12 cellular contexts compared by ENCODE assay signal in the genomic region with DNA sequence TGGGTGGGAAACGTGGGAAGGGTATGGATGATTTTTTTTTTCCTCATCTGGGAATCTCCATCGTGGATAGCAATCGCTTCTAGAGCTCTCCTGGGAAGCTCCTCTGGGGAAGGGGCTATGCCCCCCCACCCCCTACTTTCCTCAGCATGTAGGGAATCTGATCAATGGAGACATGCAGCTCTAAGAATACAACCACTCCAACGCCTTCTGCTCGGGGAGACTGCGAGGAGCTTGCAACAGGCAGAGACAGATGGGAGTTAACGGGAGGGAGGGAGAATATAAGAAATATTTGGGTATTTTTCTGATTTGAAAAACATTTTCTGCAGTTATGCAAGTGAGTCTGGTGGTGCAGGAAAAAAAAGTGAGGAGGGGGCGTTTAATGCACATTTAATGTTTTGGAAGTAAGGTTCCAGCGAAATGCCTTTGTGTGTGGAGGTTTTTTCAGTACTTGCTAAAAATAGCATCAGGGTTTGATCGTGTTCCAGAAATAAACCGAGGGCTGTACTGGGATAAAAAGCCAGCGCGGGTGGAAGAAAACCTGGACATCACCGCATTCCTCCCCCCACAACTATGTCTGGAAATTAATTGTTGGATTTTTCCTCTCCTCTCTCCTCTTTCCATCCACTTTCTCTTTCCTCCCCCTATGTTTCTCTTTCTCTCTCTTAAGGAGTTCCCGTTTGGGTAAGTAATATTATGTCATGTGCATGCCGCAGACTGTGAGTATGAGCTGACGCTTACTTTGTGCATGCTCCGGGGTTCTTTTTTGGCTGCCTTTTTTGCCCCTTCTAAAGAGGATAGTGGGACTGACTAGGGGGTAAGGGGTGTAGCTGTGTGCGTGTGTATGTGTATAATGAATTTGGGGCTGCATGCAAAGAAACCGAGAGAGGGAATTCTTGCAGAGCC.
DNase-seq lines count a peak whose midpoint lies in the region; ATAC-seq and TF ChIP-seq lines count a peak whose summit lies in the region.
"Had no signal": no experiment of that assay in that cellular context is flagged by ENCODE, and none has a peak within 500 bp of the region (broad histone marks: within the 10 kb centered on the region; RNA-seq: fewer than 3 reads in every experiment).

No MANE protein-coding gene starts in this region.

- peaks cover 94% of the 10 kb centered on the region for H3K27me3 Mint-ChIP-seq in activated naive CD8-positive, alpha-beta T cell treated with anti-CD3 and anti-CD28 coated beads, Interleukin-2, amount 50 U/mL, for 24 hours

- no peaks in the 10 kb centered on the region for H3K79me2 ChIP-seq in mammary epithelial cell (ENCODE audit: insufficient read depth, low read length)

- TF ChIP-seq CTCF in breast epithelium (IDR thresholded peaks at IDR 0.05), result no peak
- no peak for TF ChIP-seq CTCF in mammary epithelial cell (conservative IDR thresholded peaks at IDR 0.05 in 1 of 2, IDR thresholded peaks at IDR 0.05 in 1 of 2; ENCODE audit: extremely low read depth in 1 of 2, insufficient read depth in 1 of 2, low read depth in 1 of 2, low read length in 2 of 2)
- no peak for TF ChIP-seq CTCF in thoracic aorta (IDR thresholded peaks at IDR 0.05)

- in situ Hi-C loops in mammary epithelial cell (cut with MboI; ENCODE audit: low sequenced_read_pairs in 2 of 2), result loop anchor here (10.0 kb wide), 2 partner anchors 71 to 279 kb away; no protein-coding TSS in a partner anchor

- dilution Hi-C loops in mammary epithelial cell (cut with HindIII; ENCODE audit: low sequenced_read_pairs), result no loop called here

- WGBS in mammary epithelial cell (ENCODE audit: low coverage, missing lambda C conversion rate), result 12% methylated on average over 19 of the region's 20 CpGs

- CTCF ChIA-PET in mammary epithelial cell (lab: Charles Lee; ENCODE audit: low non-redundant PET), result interaction anchor here (0.7 kb wide), 1 partner anchor 150 kb away, joined by 7 read pairs; no protein-coding TSS in a partner anchor

- intact Hi-C loops in breast epithelium (cut with DNase I; ENCODE audit: low total_unique reads) (no loop called here), mammary epithelial cell (cut with micrococcal nuclease) (loop anchor here (2.0 kb wide), 2 partner anchors 133 to 277 kb away; no protein-coding TSS in a partner anchor)

- H3K4me2 ChIP-seq in mammary epithelial cell (ENCODE audit: insufficient read depth, low read depth, low read length), result no peak overlapping the region

- H3K27me3 ChIP-seq in breast epithelium (peaks cover 3 to 98% of the 10 kb centered on the region in 2 donors), mammary epithelial cell (ENCODE audit: insufficient read depth, low read length) (peaks cover 54% of the 10 kb centered on the region), thoracic aorta (replicated peaks; ENCODE audit: insufficient read depth) (peaks cover 29% of the 10 kb centered on the region)

- H3K9me3 Mint-ChIP-seq in activated naive CD8-positive, alpha-beta T cell treated with anti-CD3 and anti-CD28 coated beads, Interleukin-2, amount 50 U/mL, for 24 hours, result no peaks in the 10 kb centered on the region
- H3K9me3 Mint-ChIP-seq: activated naive CD4-positive, alpha-beta T cell treated with anti-CD3 and anti-CD28 coated beads, Interleukin-2, amount 50 U/mL, for 72 hours had no signal

- H3K36me3 ChIP-seq in breast epithelium (no peaks in the 10 kb centered on the region), mammary epithelial cell (ENCODE audit: insufficient read depth, low read length) (no peaks in the 10 kb centered on the region), thoracic aorta (no peaks in the 10 kb centered on the region)
- H3K36me3 ChIP-seq: thyroid gland had no signal

- no peak overlapping the region for H3K27ac ChIP-seq in breast epithelium
- no peak overlapping the region for H3K27ac ChIP-seq in mammary epithelial cell (ENCODE audit: insufficient read depth, low read depth, low read length)
- no peak overlapping the region for H3K27ac ChIP-seq in thoracic aorta
- H3K27ac ChIP-seq: thyroid gland had no signal

- peaks cover 42% of the 10 kb centered on the region for H3K4me1 Mint-ChIP-seq in activated naive CD8-positive, alpha-beta T cell treated with anti-CD3 and anti-CD28 coated beads, Interleukin-2, amount 50 U/mL, for 24 hours

- no peaks in the 10 kb centered on the region for H3K9me3 ChIP-seq in breast epithelium
- H3K9me3 ChIP-seq in mammary epithelial cell (replicated peaks; ENCODE audit: insufficient read depth, low read length), result no peaks in the 10 kb centered on the region
- no peaks in the 10 kb centered on the region for H3K9me3 ChIP-seq in thoracic aorta
- H3K9me3 ChIP-seq: thyroid gland had no signal

- no peaks in the 10 kb centered on the region for H4K20me1 ChIP-seq in mammary epithelial cell (ENCODE audit: insufficient read depth, low read length)

- no peak for ATAC-seq in activated naive CD8-positive, alpha-beta T cell treated with anti-CD3 and anti-CD28 coated beads, Interleukin-2, amount 50 U/mL, for 24 hours
- no peak for ATAC-seq in thoracic aorta (ENCODE audit: insufficient number of reproducible peaks, low FRiP score, low read depth)
- no peak for ATAC-seq in HG03175 (IDR thresholded peaks at IDR 0.05; ENCODE audit: unreplicated experiment)
- ATAC-seq: activated naive CD4-positive, alpha-beta T cell treated with anti-CD3 and anti-CD28 coated beads, Interleukin-2, amount 50 U/mL, for 72 hours had no signal

- peak overlapping the region; percentile 10 for H3K4me3 Mint-ChIP-seq in activated naive CD8-positive, alpha-beta T cell treated with anti-CD3 and anti-CD28 coated beads, Interleukin-2, amount 50 U/mL, for 24 hours

- no peak overlapping the region for H3K27ac Mint-ChIP-seq in activated naive CD8-positive, alpha-beta T cell treated with anti-CD3 and anti-CD28 coated beads, Interleukin-2, amount 50 U/mL, for 24 hours

- peaks cover 0 to 16% of the 10 kb centered on the region in 2 donors for H3K4me1 ChIP-seq in breast epithelium
- peaks cover 20% of the 10 kb centered on the region for H3K4me1 ChIP-seq in mammary epithelial cell (ENCODE audit: insufficient read depth, low read length)
- H3K4me1 ChIP-seq in thoracic aorta (ENCODE audit: control insufficient read depth in 1 of 2, low read depth in 2 of 2), result peaks cover 28 to 39% of the 10 kb centered on the region in 2 donors

- H3K4me3 ChIP-seq in breast epithelium (peak overlapping the region in 2 of 3 donors; percentile 34 to 59), mammary epithelial cell (replicated peaks in 1 of 3; ENCODE audit: insufficient read depth in 1 of 3, low read depth in 2 of 3, low read length in 3 of 3) (no peak overlapping the region), thoracic aorta (peak overlapping the region; percentile 45)

- DNase-seq in breast epithelium (ENCODE audit: low spot score in 2 of 2), result no peak
- DNase-seq in mammary epithelial cell, result no peak
- DNase-seq in activated naive CD8-positive, alpha-beta T cell treated with anti-CD3 and anti-CD28 coated beads, Interleukin-2, amount 50 U/mL, for 24 hours, result no peak
- peak; percentile 16 for DNase-seq in left kidney (ENCODE audit: low read depth, low spot score)
- no peak for DNase-seq in thoracic aorta (ENCODE audit: low spot score)
- DNase-seq in activated CD4-positive, alpha-beta T cell treated with anti-CD3 and anti-CD28 coated beads, Interleukin-2, amount 50 U/mL, for 1 hour, result no peak
- DNase-seq in H4 (ENCODE audit: low spot score), result no peak
- DNase-seq: NCI-H1436 treated with DMSO at 0.1 percent for 48 hours, T1000 had no signal

- H2AFZ ChIP-seq in mammary epithelial cell (ENCODE audit: low read depth, low read length), result no peak overlapping the region

- TF ChIP-seq POLR2A in breast epithelium (IDR thresholded peaks at IDR 0.05), result no peak

- H3K9ac ChIP-seq in mammary epithelial cell (ENCODE audit: insufficient read depth, low read length), result no peak overlapping the region

- BruUV-seq in mammary epithelial cell (replicated peaks; lab: Mats Ljungman, UMichigan), result no TSS peak

- H3K36me3 Mint-ChIP-seq in activated naive CD8-positive, alpha-beta T cell treated with anti-CD3 and anti-CD28 coated beads, Interleukin-2, amount 50 U/mL, for 24 hours (ENCODE audit: low read depth), result no peaks in the 10 kb centered on the region

Comparison
In these comparisons a context has a peak if more than half of its experiments do, and no peak if none do; other contexts are left out.
1. H3K4me3 ChIP-seq: peak in breast epithelium (2 of 3) and thoracic aorta (single experiment); none in mammary epithelial cell (0 of 3).